Comparison of ENCODE assay signal across 2 cellular contexts in the genomic region with DNA sequence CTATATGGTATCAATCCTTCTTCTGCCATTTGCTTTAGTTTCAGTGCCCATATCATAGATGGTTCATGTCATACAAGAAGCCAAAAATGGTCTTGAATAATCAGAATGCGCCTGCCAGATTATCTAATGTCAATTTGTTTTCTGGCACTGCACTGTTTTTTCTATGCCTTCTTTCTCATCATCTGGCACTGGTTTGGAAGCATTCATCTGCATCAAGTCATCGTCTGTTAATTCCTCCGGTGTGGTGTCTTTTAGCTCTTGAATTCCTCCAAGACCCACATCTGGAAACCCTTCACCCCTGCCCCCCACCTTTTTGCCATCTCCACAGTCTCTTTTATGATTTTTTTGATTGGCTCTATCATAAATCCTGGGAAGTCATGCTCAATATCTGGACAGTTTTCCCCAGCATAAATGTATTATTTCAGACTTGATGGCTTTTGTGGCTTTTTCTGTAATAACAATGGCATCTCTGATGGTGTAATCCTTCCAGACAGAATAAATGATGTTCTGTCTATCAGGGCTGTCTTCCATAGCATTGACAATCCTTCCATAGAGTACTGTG.
TF ChIP-seq lines count a peak whose summit lies in the region.

No MANE protein-coding gene starts in this region.

TF ChIP-seq in SK-N-SH, 30 proteins besides CTCF, POLR2A, EP300 and RAD21 (continued from another document):
- TF ChIP-seq IRF3 (IDR thresholded peaks at IDR 0.05; ENCODE audit: low read depth, low read length): no peak

TF ChIP-seq in SK-N-SH treated with all-trans-retinoic acid at 6 μM for 48 hours, 23 proteins besides CTCF, POLR2A, EP300 and RAD21 (continued from another document):
- TF ChIP-seq ZNF8 (CRISPR knock-in tag; IDR thresholded peaks at IDR 0.05) (no peak), ZC3H10 (CRISPR knock-in tag; IDR thresholded peaks at IDR 0.05) (no peak), PATZ1 (CRISPR knock-in tag; IDR thresholded peaks at IDR 0.05; ENCODE audit: borderline replicate concordance) (no peak), ARNTL (CRISPR knock-in tag; IDR thresholded peaks at IDR 0.05; ENCODE audit: borderline replicate concordance, low read depth) (no peak), RARB (CRISPR knock-in tag; IDR thresholded peaks at IDR 0.05) (no peak), CSRNP3 (CRISPR knock-in tag; IDR thresholded peaks at IDR 0.05) (no peak), TSHZ2 (CRISPR knock-in tag; IDR thresholded peaks at IDR 0.05) (no peak), ZNF70 (CRISPR knock-in tag; IDR thresholded peaks at IDR 0.05) (no peak), CREB5 (CRISPR knock-in tag; IDR thresholded peaks at IDR 0.05; ENCODE audit: low read depth) (no peak), ZFP30 (CRISPR knock-in tag; IDR thresholded peaks at IDR 0.05) (no peak), CSDC2 (CRISPR knock-in tag; IDR thresholded peaks at IDR 0.05) (no peak), ZFP3 (CRISPR knock-in tag; IDR thresholded peaks at IDR 0.05) (no peak), TCF4 (CRISPR knock-in tag; IDR thresholded peaks at IDR 0.05; ENCODE audit: borderline replicate concordance) (no peak), SNAI2 (CRISPR knock-in tag; IDR thresholded peaks at IDR 0.05) (no peak)
